In the genomic region with DNA sequence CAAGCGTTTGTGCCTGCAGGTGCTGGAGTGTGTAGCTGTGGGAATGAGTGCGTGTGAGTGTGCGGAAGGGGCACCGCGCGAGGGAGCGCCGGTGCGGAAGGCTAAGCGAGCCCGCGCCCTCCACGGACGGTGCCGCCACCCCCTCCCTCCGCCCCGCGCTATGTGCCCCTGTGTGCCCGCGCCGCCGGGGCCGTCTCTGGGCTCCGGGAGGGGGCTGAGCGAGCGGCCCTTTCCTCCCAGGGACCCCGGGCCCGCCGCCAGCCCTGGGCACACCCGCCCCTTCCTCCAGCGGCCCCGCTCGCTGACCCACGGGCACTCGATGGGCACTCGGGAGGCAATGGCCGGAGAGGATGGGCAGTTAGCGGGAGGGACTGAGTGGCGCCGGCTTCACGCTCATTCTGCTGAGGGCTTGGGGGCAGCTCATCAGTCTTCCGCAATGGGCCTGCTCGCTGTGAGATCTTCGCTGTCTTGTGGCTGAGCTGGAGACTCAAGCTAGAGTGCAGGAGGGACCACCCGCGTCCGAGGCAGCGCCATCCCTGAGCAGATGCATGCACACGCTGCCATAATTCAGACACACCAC, we compare ENCODE assay signal across 9 cellular contexts. TPM values are rescaled to one million over a fixed set of nuclear protein-coding genes. Genes with fewer than 3 reads are reported as not detected.
A peak's percentile ranks its signal among the peaks of the same experiment; 100 is the strongest.
DNase-seq lines count a peak whose midpoint lies in the region; ATAC-seq lines count a peak whose summit lies in the region.
"Had no signal": no experiment of that assay in that cellular context is flagged by ENCODE, and none has a peak within 500 bp of the region (broad histone marks: within the 10 kb centered on the region; RNA-seq: fewer than 3 reads in every experiment).

No MANE protein-coding gene starts in this region.

- CTCF ChIA-PET in activated CD4-positive, alpha-beta T cell treated with anti-CD3 and anti-CD28 coated beads for 36 hours (lab: Charles Lee), result no interaction called here

- intact Hi-C loops in activated CD4-positive, alpha-beta T cell treated with anti-CD3 and anti-CD28 coated beads for 36 hours (cut with DNase I, micrococcal nuclease), result loop anchor here in 1 of 2 experiments (1.0 kb wide), 2 partner anchors 10 to 16 kb away; no protein-coding TSS in a partner anchor

- no peak for DNase-seq in activated CD4-positive, alpha-beta T cell treated with anti-CD3 and anti-CD28 coated beads for 36 hours
- DNase-seq in activated CD4-positive, alpha-beta T cell treated with anti-CD3 and anti-CD28 coated beads for 1 hour, result no peak
- DNase-seq in activated naive CD8-positive, alpha-beta T cell treated with anti-CD3 and anti-CD28 coated beads, Interleukin-2, amount 10 ng/mL, durations not matched to agents 7 days and 5 days, result no peak
- DNase-seq in immature natural killer cell (no peak), anterior cingulate cortex (lab: John Stamatoyannopoulos, UW) (no peak)
- DNase-seq in stimulated activated naive B cell treated with anti-CD40 and anti-IgM and Interleukin-4, amounts not matched to agents 10 μg/mL and 1 μg/mL and 100 μg/mL, for 72 hours, result no peak
- DNase-seq: NCI-H1694 treated with DMSO at 0.1 percent for 48 hours had no signal

- peaks cover 29% of the 10 kb centered on the region for H3K27me3 Mint-ChIP-seq in activated CD4-positive, alpha-beta T cell treated with anti-CD3 and anti-CD28 coated beads for 36 hours
- H3K27me3 Mint-ChIP-seq in activated naive CD8-positive, alpha-beta T cell treated with anti-CD3 and anti-CD28 coated beads, Interleukin-2, amount 10 ng/mL, durations not matched to agents 7 days and 5 days, result peaks cover 77% of the 10 kb centered on the region
- H3K27me3 Mint-ChIP-seq in immature natural killer cell (ENCODE audit: low read depth in 3 of 3), result peaks cover 17 to 35% (median 17%) of the 10 kb centered on the region in 3 donors
- peaks cover 54 to 61% of the 10 kb centered on the region in 2 donors for H3K27me3 Mint-ChIP-seq in stimulated activated naive B cell treated with anti-CD40 and anti-IgM and Interleukin-4, amounts not matched to agents 10 μg/mL and 1 μg/mL and 100 μg/mL, for 72 hours

- no peaks in the 10 kb centered on the region for H3K9me3 Mint-ChIP-seq in activated CD4-positive, alpha-beta T cell treated with anti-CD3 and anti-CD28 coated beads for 36 hours (ENCODE audit: low read depth)
- no peaks in the 10 kb centered on the region for H3K9me3 Mint-ChIP-seq in activated naive CD8-positive, alpha-beta T cell treated with anti-CD3 and anti-CD28 coated beads, Interleukin-2, amount 10 ng/mL, durations not matched to agents 7 days and 5 days
- no peaks in the 10 kb centered on the region for H3K9me3 Mint-ChIP-seq in immature natural killer cell
- H3K9me3 Mint-ChIP-seq in stimulated activated naive B cell treated with anti-CD40 and anti-IgM and Interleukin-4, amounts not matched to agents 10 μg/mL and 1 μg/mL and 100 μg/mL, for 72 hours, result no peaks in the 10 kb centered on the region

- ATAC-seq in activated CD4-positive, alpha-beta T cell treated with anti-CD3 and anti-CD28 coated beads for 36 hours, result no peak
- peak; percentile 30 for ATAC-seq in activated naive CD8-positive, alpha-beta T cell treated with anti-CD3 and anti-CD28 coated beads, Interleukin-2, amount 10 ng/mL, durations not matched to agents 7 days and 5 days (ENCODE audit: low read depth)
- ATAC-seq in stimulated activated naive B cell treated with anti-CD40 and anti-IgM and Interleukin-4, amounts not matched to agents 10 μg/mL and 1 μg/mL and 100 μg/mL, for 72 hours (replicated peaks), result peak; percentile 6 to 23
- ATAC-seq in HG03175 (IDR thresholded peaks at IDR 0.05; ENCODE audit: unreplicated experiment) (no peak), HG02970 (IDR thresholded peaks at IDR 0.05; ENCODE audit: low FRiP score, unreplicated experiment) (no peak)

- H3K4me3 Mint-ChIP-seq in activated CD4-positive, alpha-beta T cell treated with anti-CD3 and anti-CD28 coated beads for 36 hours, result peak overlapping the region; percentile 74
- H3K4me3 Mint-ChIP-seq in activated naive CD8-positive, alpha-beta T cell treated with anti-CD3 and anti-CD28 coated beads, Interleukin-2, amount 10 ng/mL, durations not matched to agents 7 days and 5 days, result peak overlapping the region; percentile 83
- peak overlapping the region; percentile 81 to 95 (median 91) for H3K4me3 Mint-ChIP-seq in immature natural killer cell
- peak overlapping the region; percentile 77 to 82 for H3K4me3 Mint-ChIP-seq in stimulated activated naive B cell treated with anti-CD40 and anti-IgM and Interleukin-4, amounts not matched to agents 10 μg/mL and 1 μg/mL and 100 μg/mL, for 72 hours

- POLR2A ChIA-PET in activated CD4-positive, alpha-beta T cell treated with anti-CD3 and anti-CD28 coated beads for 36 hours (lab: Charles Lee), result no interaction called here
- POLR2A ChIA-PET in activated naive CD8-positive, alpha-beta T cell treated with anti-CD3 and anti-CD28 coated beads, Interleukin-2, amount 10 ng/mL, durations not matched to agents 7 days and 5 days (lab: Charles Lee), result interaction anchor here (1.0 kb wide), 1 partner anchor 10 kb away, joined by 3 read pairs; no protein-coding TSS in a partner anchor

- H3K27ac Mint-ChIP-seq in activated CD4-positive, alpha-beta T cell treated with anti-CD3 and anti-CD28 coated beads for 36 hours, result peak overlapping the region; percentile 96
- peak overlapping the region; percentile 44 for H3K27ac Mint-ChIP-seq in activated naive CD8-positive, alpha-beta T cell treated with anti-CD3 and anti-CD28 coated beads, Interleukin-2, amount 10 ng/mL, durations not matched to agents 7 days and 5 days
- no peak overlapping the region for H3K27ac Mint-ChIP-seq in immature natural killer cell
- peak overlapping the region; percentile 75 for H3K27ac Mint-ChIP-seq in stimulated activated naive B cell treated with anti-CD40 and anti-IgM and Interleukin-4, amounts not matched to agents 10 μg/mL and 1 μg/mL and 100 μg/mL, for 72 hours

- H3K36me3 Mint-ChIP-seq in activated CD4-positive, alpha-beta T cell treated with anti-CD3 and anti-CD28 coated beads for 36 hours (ENCODE audit: low read depth), result no peaks in the 10 kb centered on the region
- no peaks in the 10 kb centered on the region for H3K36me3 Mint-ChIP-seq in activated naive CD8-positive, alpha-beta T cell treated with anti-CD3 and anti-CD28 coated beads, Interleukin-2, amount 10 ng/mL, durations not matched to agents 7 days and 5 days
- H3K36me3 Mint-ChIP-seq in immature natural killer cell, result peaks cover 3 to 6% (median 3%) of the 10 kb centered on the region in 3 donors
- no peaks in the 10 kb centered on the region for H3K36me3 Mint-ChIP-seq in stimulated activated naive B cell treated with anti-CD40 and anti-IgM and Interleukin-4, amounts not matched to agents 10 μg/mL and 1 μg/mL and 100 μg/mL, for 72 hours

- peaks cover 61% of the 10 kb centered on the region for H3K4me1 Mint-ChIP-seq in activated CD4-positive, alpha-beta T cell treated with anti-CD3 and anti-CD28 coated beads for 36 hours
- H3K4me1 Mint-ChIP-seq in activated naive CD8-positive, alpha-beta T cell treated with anti-CD3 and anti-CD28 coated beads, Interleukin-2, amount 10 ng/mL, durations not matched to agents 7 days and 5 days, result peaks cover 23% of the 10 kb centered on the region
- H3K4me1 Mint-ChIP-seq in immature natural killer cell, result peaks cover 23 to 25% of the 10 kb centered on the region in 2 donors
- peaks cover 33 to 42% of the 10 kb centered on the region in 2 donors for H3K4me1 Mint-ChIP-seq in stimulated activated naive B cell treated with anti-CD40 and anti-IgM and Interleukin-4, amounts not matched to agents 10 μg/mL and 1 μg/mL and 100 μg/mL, for 72 hours

RNA-seq across cellular contexts. Expression of a gene that starts 8.6 kb away (rescaled TPM):
- 1 to 10 TPM; 1.2 TPM for total RNA-seq in activated CD4-positive, alpha-beta T cell treated with anti-CD3 and anti-CD28 coated beads for 36 hours
- under 1 TPM; 0.74 to 0.75 TPM for total RNA-seq in activated naive CD8-positive, alpha-beta T cell treated with anti-CD3 and anti-CD28 coated beads, Interleukin-2, amount 10 ng/mL, durations not matched to agents 7 days and 5 days
- 1 to 10 TPM in 1 of 3 donors, under 1 TPM in 1, not detected in 1; 0.36 to 2.1 TPM for polyA plus RNA-seq in immature natural killer cell

RNA-seq across cellular contexts. Expression of a gene that starts 43.1 kb away (rescaled TPM):
- total RNA-seq in activated CD4-positive, alpha-beta T cell treated with anti-CD3 and anti-CD28 coated beads for 36 hours, result under 1 TPM; 0.79 to 0.91 TPM
- total RNA-seq in activated naive CD8-positive, alpha-beta T cell treated with anti-CD3 and anti-CD28 coated beads, Interleukin-2, amount 10 ng/mL, durations not matched to agents 7 days and 5 days, result under 1 TPM; 0.34 to 0.36 TPM
- polyA plus RNA-seq in immature natural killer cell, result 1 to 10 TPM in 1 of 3 donors, under 1 TPM in 2; 0.24 to 2.5 (median 0.46) TPM

Comparison
In these comparisons a context has a peak if more than half of its experiments do, and no peak if none do; other contexts are left out.
1. ATAC-seq: peak in activated naive CD8-positive, alpha-beta T cell treated with anti-CD3 and anti-CD28 coated beads, Interleukin-2, amount 10 ng/mL, durations not matched to agents 7 days and 5 days (single experiment) and stimulated activated naive B cell treated with anti-CD40 and anti-IgM and Interleukin-4, amounts not matched to agents 10 μg/mL and 1 μg/mL and 100 μg/mL, for 72 hours (2 of 2); none in activated CD4-positive, alpha-beta T cell treated with anti-CD3 and anti-CD28 coated beads for 36 hours (single experiment), HG03175 (single experiment) and HG02970 (single experiment).
2. H3K27ac Mint-ChIP-seq: peak in activated CD4-positive, alpha-beta T cell treated with anti-CD3 and anti-CD28 coated beads for 36 hours (single experiment), activated naive CD8-positive, alpha-beta T cell treated with anti-CD3 and anti-CD28 coated beads, Interleukin-2, amount 10 ng/mL, durations not matched to agents 7 days and 5 days (single experiment) and stimulated activated naive B cell treated with anti-CD40 and anti-IgM and Interleukin-4, amounts not matched to agents 10 μg/mL and 1 μg/mL and 100 μg/mL, for 72 hours (single experiment); none in immature natural killer cell (0 of 6).
3. Peak in every context shown above with its lines, with median percentiles within 50 percentile points of each other: H3K4me3 Mint-ChIP-seq.